ENCODE assay signal across 8 cellular contexts in genomic region chr19:52691215-52691610, GRCh38. TPM values are rescaled to one million over a fixed set of nuclear protein-coding genes. Genes with fewer than 3 reads are reported as not detected.
DNase-seq lines count a peak whose midpoint lies in the region; FAIRE-seq and TF ChIP-seq lines count a peak whose summit lies in the region.
"Had no signal": no experiment of that assay in that cellular context is flagged by ENCODE, and none has a peak within 500 bp of the region (broad histone marks: within the 10 kb centered on the region; RNA-seq: fewer than 3 reads in every experiment).

No MANE protein-coding gene starts in this region.

- no peaks in the 10 kb centered on the region for H3K27me3 Mint-ChIP-seq in activated naive CD8-positive, alpha-beta T cell treated with anti-CD3 and anti-CD28 coated beads for 36 hours

- no peaks in the 10 kb centered on the region for H3K9me1 ChIP-seq in keratinocyte (ENCODE audit: control insufficient read depth, extremely low read depth, insufficient read depth, low read length)

- H3K9me3 ChIP-seq in Karpas-422 (ENCODE audit: low read length) = no peaks in the 10 kb centered on the region
- H3K9me3 ChIP-seq in keratinocyte (ENCODE audit: control insufficient read depth, low read depth, low read length) = no peaks in the 10 kb centered on the region
- peaks cover 0 to 9% (median 0%) of the 10 kb centered on the region in 4 donors for H3K9me3 ChIP-seq in stomach

- H3K79me2 ChIP-seq in Karpas-422 (ENCODE audit: low read length) (peaks cover 38% of the 10 kb centered on the region), keratinocyte (ENCODE audit: control insufficient read depth, insufficient read depth, low read length) (peaks cover 31% of the 10 kb centered on the region)

- H3K4me3 ChIP-seq in Karpas-422 (ENCODE audit: low read length) (peak overlapping the region; percentile 96), keratinocyte (ENCODE audit: control insufficient read depth in 2 of 3, extremely low read depth in 1 of 3, insufficient read depth in 2 of 3, low read depth in 1 of 3, low read length in 3 of 3) (no peak overlapping the region), stomach (peak overlapping the region; percentile 54 to 70 (median 60))

- dilution Hi-C loops in keratinocyte (cut with MboI; ENCODE audit: extremely low pct_ligation_motif_present, low sequenced_read_pairs) = no loop called here

- peaks cover 28% of the 10 kb centered on the region for H3K36me3 Mint-ChIP-seq in activated naive CD8-positive, alpha-beta T cell treated with anti-CD3 and anti-CD28 coated beads for 36 hours

- intact Hi-C loops in stomach (cut with DNase I; ENCODE audit: low total_unique reads) = no loop called here

- no peak for TF ChIP-seq POLR2A in stomach (IDR thresholded peaks at IDR 0.05)

- H3K4me2 ChIP-seq in Karpas-422 (ENCODE audit: low read depth, low read length, poor library complexity, severe bottlenecking) = peak overlapping the region; percentile 99
- H3K4me2 ChIP-seq in keratinocyte (ENCODE audit: control insufficient read depth, extremely low read depth, insufficient read depth, low read depth, low read length) = peak overlapping the region; percentile 53

- DNase-seq in Karpas-422 (no peak), keratinocyte (ENCODE audit: low read depth, low spot score) (no peak), stomach (no peak), HUDEP-2 (lab: John Stamatoyannopoulos, UW; ENCODE audit: unreplicated experiment in 76 of 76) (no peak), NOMO-1 (lab: John Stamatoyannopoulos, UW; ENCODE audit: unreplicated experiment in 2 of 2) (no peak)
- DNase-seq in activated naive CD8-positive, alpha-beta T cell treated with anti-CD3 and anti-CD28 coated beads for 36 hours = no peak
- no peak for DNase-seq in central memory CD4-positive, alpha-beta T cell
- DNase-seq: activated CD4-positive, CD25-positive, alpha-beta regulatory T cell had no signal

- H3K4me3 Mint-ChIP-seq in activated naive CD8-positive, alpha-beta T cell treated with anti-CD3 and anti-CD28 coated beads for 36 hours = peak overlapping the region; percentile 95

- peaks cover 8% of the 10 kb centered on the region for H3K9me3 Mint-ChIP-seq in activated naive CD8-positive, alpha-beta T cell treated with anti-CD3 and anti-CD28 coated beads for 36 hours

- H3K27me3 ChIP-seq in Karpas-422 (ENCODE audit: low read length) = no peaks in the 10 kb centered on the region
- no peaks in the 10 kb centered on the region for H3K27me3 ChIP-seq in keratinocyte (ENCODE audit: control insufficient read depth, extremely low read depth, insufficient read depth, low read length)
- no peaks in the 10 kb centered on the region for H3K27me3 ChIP-seq in stomach

- H2AFZ ChIP-seq in Karpas-422 (ENCODE audit: low read length) (peak overlapping the region; percentile 96), keratinocyte (ENCODE audit: control insufficient read depth, low read length) (no peak overlapping the region)

- peaks cover 26% of the 10 kb centered on the region for H3K4me1 Mint-ChIP-seq in activated naive CD8-positive, alpha-beta T cell treated with anti-CD3 and anti-CD28 coated beads for 36 hours

- no peaks in the 10 kb centered on the region for H3K9me2 ChIP-seq in Karpas-422 (replicated peaks; ENCODE audit: insufficient read depth, low read length)

- H3K27ac Mint-ChIP-seq in activated naive CD8-positive, alpha-beta T cell treated with anti-CD3 and anti-CD28 coated beads for 36 hours = peak overlapping the region; percentile 58

- peaks cover 37% of the 10 kb centered on the region for H3K4me1 ChIP-seq in Karpas-422 (ENCODE audit: low read length)
- H3K4me1 ChIP-seq in keratinocyte (ENCODE audit: control insufficient read depth, extremely low read depth, insufficient read depth, low read length) = peaks cover 7% of the 10 kb centered on the region
- peaks cover 8 to 33% (median 23%) of the 10 kb centered on the region in 4 donors for H3K4me1 ChIP-seq in stomach

- H3K36me3 ChIP-seq in Karpas-422 (ENCODE audit: insufficient read depth, low read length) (peaks cover 7% of the 10 kb centered on the region; the same call in 1 of the 2 replicates), keratinocyte (ENCODE audit: control insufficient read depth in 2 of 2, extremely low read depth in 1 of 2, insufficient read depth in 2 of 2, low read length in 2 of 2) (peaks cover 0 to 2% of the 10 kb centered on the region in 2 experiments), stomach (no peaks in the 10 kb centered on the region)

- H3K27ac ChIP-seq in Karpas-422 (ENCODE audit: low read length) (no peak overlapping the region), keratinocyte (ENCODE audit: control insufficient read depth, insufficient read depth, low read length) (peak overlapping the region; percentile 73), stomach (peak overlapping the region; percentile 52 to 92 (median 88))

- WGBS in stomach, 5 donors = 52 to 69% (median 59%) methylated on average over 15 of the region's 15 CpGs

- H4K20me1 ChIP-seq in Karpas-422 (ENCODE audit: insufficient read depth, low read depth, low read length) (no peaks in the 10 kb centered on the region), keratinocyte (ENCODE audit: control insufficient read depth, extremely low read depth, insufficient read depth, low read length) (no peaks in the 10 kb centered on the region)

- no peak for TF ChIP-seq CTCF in keratinocyte (optimal IDR thresholded peaks at IDR 0.05 in 1 of 3, IDR thresholded peaks at IDR 0.05 in 1 of 3, conservative IDR thresholded peaks at IDR 0.05 in 1 of 3; ENCODE audit: extremely low read depth in 1 of 3, insufficient read depth in 2 of 3, low read length in 3 of 3)
- TF ChIP-seq CTCF in stomach (IDR thresholded peaks at IDR 0.05) = no peak

- no peak for FAIRE-seq in keratinocyte (lab: Jason Lieb, UNC)

- peak overlapping the region; percentile 92 for H3K9ac ChIP-seq in Karpas-422 (ENCODE audit: low read length)
- no peak overlapping the region for H3K9ac ChIP-seq in keratinocyte (ENCODE audit: control insufficient read depth, extremely low read depth, insufficient read depth, low read length)

- no peak for TF ChIP-seq EP300 in stomach (IDR thresholded peaks at IDR 0.05)

RNA-seq across cellular contexts. Expression of gene ZNF611, which starts 43.6 kb away (rescaled TPM):
- total RNA-seq in Karpas-422 (2014; rRNA removed; shearing (Covaris generic); ENCODE audit: low replicate concordance) = 17.2 and 25.9 TPM in 2 replicates
- total RNA-seq in activated naive CD8-positive, alpha-beta T cell treated with anti-CD3 and anti-CD28 coated beads for 36 hours = 10 to 100 TPM; 15.1 to 15.9 TPM
- polyA plus RNA-seq in keratinocyte = 2.8 to 2.9 TPM (median 2.9 TPM) in 3 replicates
- polyA plus RNA-seq in keratinocyte (2011; ENCODE audit: low read depth) = 3.1 TPM
- polyA plus RNA-seq in keratinocyte (2011; cell fraction: cytosol; rRNA removed) = 1.2 and 2.7 TPM in 2 replicates
- 5.7 and 5.8 TPM in 2 replicates for polyA plus RNA-seq in keratinocyte (2011; cell fraction: nucleus; rRNA removed)
- polyA plus RNA-seq in keratinocyte (2012; ENCODE audit: low replicate concordance) = 1.8 and 3.4 TPM in 2 replicates
- 3.2 to 15.9 TPM (median 8.4 TPM) in 3 replicates for polyA minus RNA-seq in keratinocyte
- 3.1 TPM for polyA minus RNA-seq in keratinocyte (2011; cell fraction: cytosol; rRNA and poly(A)+ RNA removed)
- 7.3 and 14.6 TPM in 2 replicates for polyA minus RNA-seq in keratinocyte (2011; cell fraction: nucleus; rRNA and poly(A)+ RNA removed)
- total RNA-seq in stomach = 10 to 100 TPM in 3 of 5 donors, 1 to 10 TPM in 2; 3.6 to 58.5 (median 14.6) TPM
- 1 to 10 TPM; 1.6 to 4.1 (median 2.3) TPM for polyA plus RNA-seq in stomach

RNA-seq across cellular contexts. Expression of gene ZNF83, which starts 53.1 kb away (rescaled TPM):
- total RNA-seq in Karpas-422 (2014; rRNA removed; shearing (Covaris generic); ENCODE audit: low replicate concordance) = 95.9 and 115 TPM in 2 replicates
- total RNA-seq in activated naive CD8-positive, alpha-beta T cell treated with anti-CD3 and anti-CD28 coated beads for 36 hours = 10 to 100 TPM; 22.0 to 22.5 TPM
- 18.3 to 67.3 TPM (median 47.3 TPM) in 3 replicates for polyA plus RNA-seq in keratinocyte
- polyA plus RNA-seq in keratinocyte (2011; ENCODE audit: low read depth) = 80.4 TPM
- 9.0 and 22.6 TPM in 2 replicates for polyA plus RNA-seq in keratinocyte (2011; cell fraction: cytosol; rRNA removed)
- 188 and 216 TPM in 2 replicates for polyA plus RNA-seq in keratinocyte (2011; cell fraction: nucleus; rRNA removed)
- 13.9 and 87.3 TPM in 2 replicates for polyA plus RNA-seq in keratinocyte (2012; ENCODE audit: low replicate concordance)
- 6.0 to 46.1 TPM (median 37.9 TPM) in 3 replicates for polyA minus RNA-seq in keratinocyte
- 8.8 TPM for polyA minus RNA-seq in keratinocyte (2011; cell fraction: cytosol; rRNA and poly(A)+ RNA removed)
- 53.8 and 94.5 TPM in 2 replicates for polyA minus RNA-seq in keratinocyte (2011; cell fraction: nucleus; rRNA and poly(A)+ RNA removed)
- total RNA-seq in stomach = 100 to 1,000 TPM in 1 of 5 donors, 10 to 100 TPM in 4; 11.0 to 115 (median 35.8) TPM
- 10 to 100 TPM; 10.3 to 36.5 (median 19.1) TPM for polyA plus RNA-seq in stomach

Comparison
In these comparisons a context has a peak if more than half of its experiments do, and no peak if none do; other contexts are left out.
1. H3K4me3 ChIP-seq: peak in Karpas-422 (single experiment) and stomach (4 of 4); none in keratinocyte (0 of 3).